25 cellular contexts compared by ENCODE assay signal in the genomic region with DNA sequence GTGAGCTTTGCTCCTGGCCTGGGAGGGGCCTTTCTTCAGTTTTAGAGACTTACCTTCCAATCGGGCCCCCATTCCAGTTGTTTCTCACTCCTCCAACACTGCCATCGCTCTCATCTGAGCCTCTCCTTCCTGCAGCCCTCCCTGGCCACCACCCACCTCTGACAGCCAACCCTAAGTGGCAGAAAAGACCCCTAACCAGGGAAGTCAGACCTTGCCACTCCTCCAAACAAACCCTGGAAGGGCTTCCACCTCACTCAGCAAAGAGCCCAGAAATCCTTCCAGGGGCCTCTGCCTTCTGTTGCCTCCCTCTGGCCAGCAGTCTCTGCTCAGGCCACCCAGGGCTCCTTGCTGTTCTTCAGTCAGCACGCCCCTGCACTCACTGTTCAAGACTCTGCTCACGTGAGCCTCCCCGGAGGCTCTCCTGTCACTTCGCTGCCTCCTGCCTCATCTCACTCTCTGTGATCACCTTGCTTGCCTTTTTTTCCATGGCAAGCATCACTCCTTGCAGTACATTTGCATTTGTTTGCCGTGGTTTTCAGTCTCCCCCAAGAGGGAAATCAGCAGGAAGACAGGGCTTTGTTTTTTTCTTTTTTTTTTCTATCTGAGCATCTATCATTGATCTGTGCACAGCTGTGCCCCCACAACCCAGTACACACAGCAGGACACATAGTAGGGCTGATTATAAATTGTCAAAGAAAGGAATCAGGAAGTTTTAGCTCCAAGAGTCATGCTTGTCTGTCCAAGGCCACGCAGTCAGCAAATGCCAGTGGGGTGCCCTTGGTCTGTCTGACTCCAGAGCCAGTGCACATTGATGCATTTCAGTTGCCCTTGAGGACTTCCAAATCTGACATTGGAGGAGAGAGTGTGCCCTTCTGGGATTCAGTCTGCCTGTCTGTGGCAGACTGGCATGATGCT.
A peak's percentile ranks its signal among the peaks of the same experiment; 100 is the strongest.
DNase-seq lines count a peak whose midpoint lies in the region; ATAC-seq, FAIRE-seq and TF ChIP-seq lines count a peak whose summit lies in the region.
"Had no signal": no experiment of that assay in that cellular context is flagged by ENCODE, and none has a peak within 500 bp of the region (broad histone marks: within the 10 kb centered on the region; RNA-seq: fewer than 3 reads in every experiment).

No MANE protein-coding gene starts in this region.

- no peak overlapping the region for H3K27ac ChIP-seq in H1 (ENCODE audit: low read depth, low read length)
- H3K27ac ChIP-seq: esophagus muscularis mucosa had no signal

- H4K20me1 ChIP-seq in H1 (replicated peaks in 1 of 2; ENCODE audit: control insufficient read depth in 1 of 2, insufficient read depth in 2 of 2, low read length in 2 of 2), result peaks cover 0 to 2% of the 10 kb centered on the region in 2 experiments

- 0 out of 2 replicates have a peak overlapping the region, but pooled peaks have one; percentile 55 for H2AK5ac ChIP-seq in H1 (ENCODE audit: low read depth, low read length)

- no peak overlapping the region for H3K56ac ChIP-seq in H1 (replicated peaks; ENCODE audit: insufficient read length, low read depth, low read length)

- POLR2A ChIA-PET in H1 (lab: Charles Lee; ENCODE audit: partially characterized antibody), result interaction anchor here (1.1 kb wide), 1 partner anchor 82 kb away, joined by 3 read pairs; no protein-coding TSS in a partner anchor

- no peak overlapping the region for H3K14ac ChIP-seq in H1 (ENCODE audit: insufficient read length)

- no peaks in the 10 kb centered on the region for H3K79me2 ChIP-seq in H1 (ENCODE audit: control insufficient read depth in 1 of 2, insufficient read depth in 2 of 2, low read length in 2 of 2)

- 0 out of 2 replicates have a peak overlapping the region, but pooled peaks have one; percentile 18 for H2BK15ac ChIP-seq in H1 (ENCODE audit: low read length)

- H2AFZ ChIP-seq in H1 (ENCODE audit: low read length), result no peak overlapping the region

- no peaks in the 10 kb centered on the region for H3K23me2 ChIP-seq in H1 (ENCODE audit: low read depth, low read length)

- peak; percentile 78 for FAIRE-seq in H1 (lab: Jason Lieb, UNC)
- FAIRE-seq: GM12878 had no signal

- peaks cover 11 to 33% (median 18%) of the 10 kb centered on the region in 4 experiments for H3K4me1 ChIP-seq in H1 (replicated peaks in 1 of 4; ENCODE audit: control insufficient read depth in 3 of 4, insufficient read depth in 4 of 4, low read length in 3 of 4)
- H3K4me1 ChIP-seq: esophagus muscularis mucosa had no signal

- no peak overlapping the region for H3K4me3 Mint-ChIP-seq in activated CD4-positive, alpha-beta T cell treated with anti-CD3 and anti-CD28 coated beads, Interleukin-2, amount 10 ng/mL, durations not matched to agents 24 days and 14 days
- H3K4me3 Mint-ChIP-seq: activated naive CD4-positive, alpha-beta T cell treated with anti-CD3 and anti-CD28 coated beads for 36 hours; activated T-cell treated with anti-CD3 and anti-CD28 coated beads, Interleukin-2, amount 50 U/mL, for 24 hours; central memory CD8-positive, alpha-beta T cell; T-helper 1 cell treated with Interleukin-12 subunit alpha and Interleukin-12 subunit beta and Interleukin-4 antibody, amounts not matched to agents 30 μg/mL and 1 μg/mL, for 36 hours had no signal

- no peak for ATAC-seq in HG03097 (IDR thresholded peaks at IDR 0.05; ENCODE audit: low FRiP score, unreplicated experiment)
- ATAC-seq: GM12878, HCT116 had no signal

- TF ChIP-seq CTCF in H1 (IDR thresholded peaks at IDR 0.05; ENCODE audit: control extremely low read depth in 1 of 3, insufficient read depth in 1 of 3, low read depth in 1 of 3, low read length in 3 of 3), result 0 out of 4 replicates have a peak, but pooled peaks of 1 of the 3 experiments have one; percentile 8

- TF ChIP-seq EP300 in H1 (IDR thresholded peaks at IDR 0.05; ENCODE audit: borderline replicate concordance in 1 of 2, low read depth in 2 of 2, low read length in 2 of 2), result no peak

- WGBS in H1 (ENCODE audit: extremely low coverage in 1 of 2, insufficient coverage in 1 of 2, insufficient read length in 1 of 2, insufficient replicate concordance in 2 of 2, low coverage in 1 of 2, low lambda C conversion rate in 2 of 2, missing lambda C conversion rate in 1 of 2), 2 experiments, result 35% methylated on average over 8 of the region's 8 CpGs; no CpG with 5 or more reads in 1 of the 2 experiments

- no peaks in the 10 kb centered on the region for H3K9me3 ChIP-seq in H1 (ENCODE audit: insufficient read depth in 2 of 2, low read depth in 1 of 2, low read length in 1 of 2)
- H3K9me3 ChIP-seq: esophagus muscularis mucosa had no signal

- H3K18ac ChIP-seq in H1 (ENCODE audit: extremely low read depth, low read length), result peak overlapping the region; percentile 95

- H3K4me2 ChIP-seq in H1 (ENCODE audit: insufficient read depth in 1 of 2, low read depth in 2 of 2, low read length in 2 of 2), result peak overlapping the region; percentile 10 to 24

- peaks cover 6% of the 10 kb centered on the region; the same call in 1 of the 2 replicates for H3K27me3 ChIP-seq in H7 (ENCODE audit: control insufficient read depth, insufficient read depth, low read length)
- H3K27me3 ChIP-seq in H1 (replicated peaks in 1 of 4; ENCODE audit: control insufficient read depth in 3 of 4, extremely low read depth in 1 of 4, insufficient read depth in 3 of 4, low read length in 3 of 4), result peaks cover 0 to 18% (median 10%) of the 10 kb centered on the region in 4 experiments; a peak in 5 of 7 replicates

- no peaks in the 10 kb centered on the region for H3K79me1 ChIP-seq in H1 (ENCODE audit: low read depth, low read length)

- H3K36me3 Mint-ChIP-seq in activated CD4-positive, alpha-beta T cell treated with anti-CD3 and anti-CD28 coated beads, Interleukin-2, amount 10 ng/mL, durations not matched to agents 24 days and 14 days (ENCODE audit: low read depth), result no peaks in the 10 kb centered on the region

- H3K27ac Mint-ChIP-seq in activated CD4-positive, alpha-beta T cell treated with anti-CD3 and anti-CD28 coated beads, Interleukin-2, amount 10 ng/mL, durations not matched to agents 24 days and 14 days, result no peak overlapping the region
- H3K27ac Mint-ChIP-seq: activated naive CD4-positive, alpha-beta T cell treated with anti-CD3 and anti-CD28 coated beads for 36 hours; activated T-cell treated with anti-CD3 and anti-CD28 coated beads, Interleukin-2, amount 50 U/mL, for 24 hours; T-helper 1 cell treated with Interleukin-12 subunit alpha and Interleukin-12 subunit beta and Interleukin-4 antibody, amounts not matched to agents 30 μg/mL and 1 μg/mL, for 36 hours had no signal

- TF ChIP-seq POLR2A in H1 (IDR thresholded peaks at IDR 0.05; ENCODE audit: control extremely low read depth in 1 of 2, low read depth in 2 of 2, low read length in 2 of 2), result no peak

- peaks cover 4% of the 10 kb centered on the region for H3K27me3 Mint-ChIP-seq in activated CD4-positive, alpha-beta T cell treated with anti-CD3 and anti-CD28 coated beads, Interleukin-2, amount 10 ng/mL, durations not matched to agents 24 days and 14 days

- H3K36me3 ChIP-seq in H7 (replicated peaks; ENCODE audit: control insufficient read depth, insufficient read depth, low read length), result no peaks in the 10 kb centered on the region
- no peaks in the 10 kb centered on the region for H3K36me3 ChIP-seq in H1 (ENCODE audit: control insufficient read depth in 2 of 4, insufficient read depth in 4 of 4, low read length in 3 of 4)
- H3K36me3 ChIP-seq: esophagus muscularis mucosa had no signal

- H2BK120ac ChIP-seq in H1 (replicated peaks; ENCODE audit: low read depth, low read length), result no peak overlapping the region

- no peaks in the 10 kb centered on the region for H3K4me1 Mint-ChIP-seq in activated CD4-positive, alpha-beta T cell treated with anti-CD3 and anti-CD28 coated beads, Interleukin-2, amount 10 ng/mL, durations not matched to agents 24 days and 14 days
- H3K4me1 Mint-ChIP-seq: central memory CD8-positive, alpha-beta T cell had no signal

- peak overlapping the region; percentile 40; the same call in 1 of the 2 replicates for H2BK20ac ChIP-seq in H1 (ENCODE audit: low read length)

- CTCF ChIA-PET in H1 (lab: Charles Lee; ENCODE audit: partially characterized antibody), result interaction anchor here (0.6 to 1.6 kb wide), 7 partner anchors 11 to 240 kb away, joined by 3 to 5 read pairs (median 3); no protein-coding TSS in a partner anchor

- no peak overlapping the region for H3K23ac ChIP-seq in H1 (ENCODE audit: insufficient read length)

- peak in 1 of 2 experiments; percentile 28; a peak in 1 of 4 replicates for TF ChIP-seq RAD21 in H1 (IDR thresholded peaks at IDR 0.05 in 1 of 2, conservative IDR thresholded peaks at IDR 0.05 in 1 of 2; ENCODE audit: low read depth in 2 of 2, low read length in 2 of 2)

- H4K8ac ChIP-seq in H1 (ENCODE audit: extremely low read depth, insufficient read depth, low read length), result no peak overlapping the region

- no peak overlapping the region for H4K5ac ChIP-seq in H1 (ENCODE audit: insufficient read length, low read depth, low read length)

- H3K9ac ChIP-seq in H1 (replicated peaks in 1 of 4; ENCODE audit: extremely low read depth in 1 of 4, low read depth in 3 of 4, low read length in 3 of 4), result no peak overlapping the region

- no peak overlapping the region for H3K4me3 ChIP-seq in H7 (ENCODE audit: insufficient read depth, low read depth, low read length)
- no peak overlapping the region for H3K4me3 ChIP-seq in H1 (ENCODE audit: extremely low read depth in 1 of 4, insufficient read depth in 2 of 4, low read depth in 3 of 4, low read length in 4 of 4)
- H3K4me3 ChIP-seq: esophagus muscularis mucosa, GM12878 had no signal

- no peaks in the 10 kb centered on the region for H3K9me3 Mint-ChIP-seq in activated CD4-positive, alpha-beta T cell treated with anti-CD3 and anti-CD28 coated beads, Interleukin-2, amount 10 ng/mL, durations not matched to agents 24 days and 14 days
- H3K9me3 Mint-ChIP-seq: activated naive CD4-positive, alpha-beta T cell treated with anti-CD3 and anti-CD28 coated beads for 36 hours; activated T-cell treated with anti-CD3 and anti-CD28 coated beads, Interleukin-2, amount 50 U/mL, for 24 hours; central memory CD8-positive, alpha-beta T cell; T-helper 1 cell treated with Interleukin-12 subunit alpha and Interleukin-12 subunit beta and Interleukin-4 antibody, amounts not matched to agents 30 μg/mL and 1 μg/mL, for 36 hours had no signal

- peak; percentile 70 for DNase-seq in H7
- peak; percentile 46 for DNase-seq in NCI-H345 (lab: John Stamatoyannopoulos, UW)
- DNase-seq in H1 (ENCODE audit: low read depth in 1 of 2, low spot score in 2 of 2), result peak in 1 of 2 experiments; percentile 50
- DNase-seq in stimulated activated CD8-positive, alpha-beta memory T cell treated with anti-CD3 and anti-CD28 coated beads, Interleukin-4, amount 100 ng/mL, for 48 hours, result peak; percentile 11
- DNase-seq in activated CD4-positive, alpha-beta T cell treated with anti-CD3 and anti-CD28 coated beads, Interleukin-2, amount 10 ng/mL, durations not matched to agents 24 days and 14 days, result no peak
- DNase-seq in SK-N-DZ (ENCODE audit: low spot score), result no peak
- DNase-seq: activated CD4-positive, alpha-beta T cell treated with anti-CD3 and anti-CD28 coated beads, Interleukin-2, amount 50 U/mL, for 48 hours; activated naive CD4-positive, alpha-beta T cell treated with anti-CD3 and anti-CD28 coated beads for 36 hours; activated T-cell treated with anti-CD3 and anti-CD28 coated beads, Interleukin-2, amount 50 U/mL, for 24 hours; anterior cingulate cortex; GF-D8; KG1; NCI-H1694; NCI-H524; occipital lobe; OCI-M1; retina; SIG-M5; stimulated activated CD4-positive, alpha-beta T cell treated with anti-CD3 and anti-CD28 coated beads, Interleukin-15, amount 100 ng/mL, for 24 hours had no signal

- H3K4ac ChIP-seq in H1 (replicated peaks; ENCODE audit: insufficient read length, low read depth, low read length), result no peak overlapping the region

- H2BK5ac ChIP-seq in H1 (ENCODE audit: low read depth, low read length), result peak overlapping the region; percentile 66; the same call in 1 of the 2 replicates

- peak overlapping the region; percentile 72; the same call in 1 of the 2 replicates for H2BK12ac ChIP-seq in H1 (ENCODE audit: low read depth, low read length)

- H4K91ac ChIP-seq in H1 (replicated peaks; ENCODE audit: insufficient read length, low read length), result no peak overlapping the region

- intact Hi-C loops in activated CD4-positive, alpha-beta T cell treated with anti-CD3 and anti-CD28 coated beads, Interleukin-2, amount 10 ng/mL, durations not matched to agents 24 days and 14 days (cut with micrococcal nuclease), result no loop called here

Comparison
In these comparisons a context has a peak if more than half of its experiments do, and no peak if none do; other contexts are left out.
1. DNase-seq: peak in H7 (single experiment), NCI-H345 (single experiment) and stimulated activated CD8-positive, alpha-beta memory T cell treated with anti-CD3 and anti-CD28 coated beads, Interleukin-4, amount 100 ng/mL, for 48 hours (single experiment); none in activated CD4-positive, alpha-beta T cell treated with anti-CD3 and anti-CD28 coated beads, Interleukin-2, amount 10 ng/mL, durations not matched to agents 24 days and 14 days (single experiment) and SK-N-DZ (single experiment).